11 cellular contexts compared by ENCODE assay signal in the genomic region with DNA sequence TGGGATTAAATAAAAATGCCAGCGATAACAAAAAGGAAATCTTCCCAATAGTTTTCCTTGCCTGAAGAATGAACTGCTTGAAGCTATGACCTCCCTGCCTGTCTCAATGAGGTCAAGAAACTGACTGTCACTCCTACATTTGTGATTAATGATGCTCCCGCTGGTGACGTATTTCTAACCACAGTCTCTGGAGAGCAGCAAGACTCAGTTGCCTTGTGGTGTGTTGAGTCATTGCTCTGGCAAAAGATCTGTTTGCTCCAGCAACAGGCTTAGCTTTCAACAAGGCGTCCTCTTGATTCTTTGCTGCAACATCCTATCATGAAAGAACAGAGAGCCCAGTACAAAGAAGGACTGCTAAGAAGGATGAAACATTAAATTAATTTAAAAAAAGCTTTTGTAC.
DNase-seq lines count a peak whose midpoint lies in the region; ATAC-seq, FAIRE-seq and TF ChIP-seq lines count a peak whose summit lies in the region.
"Had no signal": no experiment of that assay in that cellular context is flagged by ENCODE, and none has a peak within 500 bp of the region (broad histone marks: within the 10 kb centered on the region; RNA-seq: fewer than 3 reads in every experiment).

No MANE protein-coding gene starts in this region.

- ATAC-seq in HepG2 (no peak), GM21360 (IDR thresholded peaks at IDR 0.05; ENCODE audit: unreplicated experiment) (no peak)

- POLR2A ChIA-PET in HepG2 (lab: Yijun Ruan, JAX): no interaction called here

- DNase-seq in AG09319 (ENCODE audit: extremely low read depth, low read depth): peak; percentile 75
- DNase-seq in NB4 (ENCODE audit: low read depth): peak; percentile 81
- peak; percentile 99 for DNase-seq in brain microvascular endothelial cell
- no peak for DNase-seq in HepG2 (ENCODE audit: low spot score)
- no peak for DNase-seq in NCI-H1436 treated with DMSO at 0.1 percent for 48 hours (lab: John Stamatoyannopoulos, UW)
- DNase-seq in HuH-7 (ENCODE audit: low spot score): no peak
- DNase-seq in activated T-cell treated with anti-CD3 and anti-CD28 coated beads, Interleukin-2, amount 50 U/mL, for 1 hour: no peak
- DNase-seq: DMS153, H7 had no signal

- no peaks in the 10 kb centered on the region for H3K4me1 ChIP-seq in HepG2 (ENCODE audit: insufficient read depth, low read length)
- H3K4me1 ChIP-seq: Peyer's patch had no signal

- H3K4me3 ChIP-seq in NB4 (ENCODE audit: low read depth, low read length) (no peak overlapping the region), brain microvascular endothelial cell (ENCODE audit: low read depth, low read length) (no peak overlapping the region), HepG2 (replicated peaks in 1 of 3; ENCODE audit: insufficient read depth in 1 of 3, low read depth in 2 of 3, low read length in 3 of 3) (no peak overlapping the region)
- H3K4me3 ChIP-seq: Peyer's patch had no signal

- FAIRE-seq in HepG2 (lab: Jason Lieb, UNC): no peak

- H3K27ac ChIP-seq in brain microvascular endothelial cell (peak overlapping the region; percentile 98), HepG2 (ENCODE audit: extremely low read length, insufficient read depth, low read length) (no peak overlapping the region)
- H3K27ac ChIP-seq: Peyer's patch had no signal

- in situ Hi-C loops in brain microvascular endothelial cell (cut with HindIII; ENCODE audit: low pct_ligation_motif_present, low sequenced_read_pairs) (no loop called here), HepG2 (cut with HindIII; ENCODE audit: extremely low pct_ligation_motif_present, low pct_unique_long_range_greater_than_20kb) (no loop called here)

- no peak overlapping the region for H3K4me2 ChIP-seq in HepG2 (ENCODE audit: low read depth, low read length)

- H3K36me3 ChIP-seq in brain microvascular endothelial cell (replicated peaks) (no peaks in the 10 kb centered on the region), HepG2 (replicated peaks in 1 of 2; ENCODE audit: control insufficient read depth in 1 of 2, insufficient read depth in 2 of 2, low read length in 2 of 2) (no peaks in the 10 kb centered on the region)
- H3K36me3 ChIP-seq: Peyer's patch had no signal

- no peak overlapping the region for H3K9ac ChIP-seq in HepG2 (ENCODE audit: insufficient read depth, low read depth, low read length)

- TF ChIP-seq EP300 in HepG2 (IDR thresholded peaks at IDR 0.05; ENCODE audit: low read depth in 2 of 2, low read length in 2 of 2) (no peak), HepG2 (CRISPR knock-in tag; IDR thresholded peaks at IDR 0.05; ENCODE audit: borderline replicate concordance) (no peak)

- intact Hi-C loops in HepG2 (cut with micrococcal nuclease; ENCODE audit: unreplicated experiment): no loop called here

- TF ChIP-seq RAD21 in HepG2 (CRISPR knock-in tag; IDR thresholded peaks at IDR 0.05): no peak

- H3K27me3 ChIP-seq in brain microvascular endothelial cell (replicated peaks): no peaks in the 10 kb centered on the region
- no peaks in the 10 kb centered on the region for H3K27me3 ChIP-seq in HepG2 (ENCODE audit: control insufficient read depth in 1 of 2, insufficient read depth in 2 of 2, low read length in 2 of 2)
- H3K27me3 ChIP-seq: Peyer's patch had no signal

- no peak for TF ChIP-seq POLR2A in NB4 (IDR thresholded peaks at IDR 0.05; ENCODE audit: extremely low read depth, insufficient read length)
- no peak for TF ChIP-seq POLR2A in HepG2 (IDR thresholded peaks at IDR 0.05; ENCODE audit: insufficient read depth in 1 of 2, low read depth in 2 of 2, low read length in 2 of 2)

- no TSS peak for BruUV-seq in HepG2 (replicated peaks; lab: Mats Ljungman, UMichigan)

- TF ChIP-seq CTCF in AG09319 (IDR thresholded peaks at IDR 0.05; ENCODE audit: low read depth, low read length): no peak
- no peak for TF ChIP-seq CTCF in NB4 (IDR thresholded peaks at IDR 0.05; ENCODE audit: low read depth, low read length)
- TF ChIP-seq CTCF in brain microvascular endothelial cell (IDR thresholded peaks at IDR 0.05; ENCODE audit: low read depth, low read length, missing control alignments): no peak
- TF ChIP-seq CTCF in HepG2 (CRISPR knock-in tag; IDR thresholded peaks at IDR 0.05): no peak

- 40% methylated on average over 3 of the region's 4 CpGs for WGBS in HepG2 (ENCODE audit: low lambda C conversion rate)

- H2AFZ ChIP-seq in HepG2 (ENCODE audit: low read length): no peak overlapping the region

- H3K9me3 ChIP-seq in HepG2 (ENCODE audit: low read length): no peaks in the 10 kb centered on the region
- H3K9me3 ChIP-seq: Peyer's patch had no signal

- H3K79me2 ChIP-seq in HepG2 (ENCODE audit: insufficient read depth, low read length): no peaks in the 10 kb centered on the region

- CTCF ChIA-PET in HepG2 (lab: Yijun Ruan, JAX; ENCODE audit: low intra/inter-chr PET ratio, low total read pairs): no interaction called here

- H4K20me1 ChIP-seq in HepG2 (ENCODE audit: insufficient read depth, low read length): no peaks in the 10 kb centered on the region

TF ChIP-seq in HepG2, 621 proteins besides CTCF, POLR2A, EP300 and RAD21:
- TF ChIP-seq, protein P1, sequence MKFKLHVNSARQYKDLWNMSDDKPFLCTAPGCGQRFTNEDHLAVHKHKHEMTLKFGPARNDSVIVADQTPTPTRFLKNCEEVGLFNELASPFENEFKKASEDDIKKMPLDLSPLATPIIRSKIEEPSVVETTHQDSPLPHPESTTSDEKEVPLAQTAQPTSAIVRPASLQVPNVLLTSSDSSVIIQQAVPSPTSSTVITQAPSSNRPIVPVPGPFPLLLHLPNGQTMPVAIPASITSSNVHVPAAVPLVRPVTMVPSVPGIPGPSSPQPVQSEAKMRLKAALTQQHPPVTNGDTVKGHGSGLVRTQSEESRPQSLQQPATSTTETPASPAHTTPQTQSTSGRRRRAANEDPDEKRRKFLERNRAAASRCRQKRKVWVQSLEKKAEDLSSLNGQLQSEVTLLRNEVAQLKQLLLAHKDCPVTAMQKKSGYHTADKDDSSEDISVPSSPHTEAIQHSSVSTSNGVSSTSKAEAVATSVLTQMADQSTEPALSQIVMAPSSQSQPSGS (CRISPR knock-in tag; IDR thresholded peaks at IDR 0.05): no peak
- TF ChIP-seq THYN1 (CRISPR knock-in tag; IDR thresholded peaks at IDR 0.05; ENCODE audit: borderline replicate concordance, low read depth) (no peak), PAWR (CRISPR knock-in tag; IDR thresholded peaks at IDR 0.05; ENCODE audit: borderline replicate concordance) (no peak), CREB1 (IDR thresholded peaks at IDR 0.05) (peak; percentile 57), CREB1 (CRISPR knock-in tag; IDR thresholded peaks at IDR 0.05) (no peak), DNMT3B (CRISPR knock-in tag; conservative IDR thresholded peaks at IDR 0.05) (no peak), ZNF563 (CRISPR knock-in tag; IDR thresholded peaks at IDR 0.05) (no peak)
- TF ChIP-seq, protein P2, sequence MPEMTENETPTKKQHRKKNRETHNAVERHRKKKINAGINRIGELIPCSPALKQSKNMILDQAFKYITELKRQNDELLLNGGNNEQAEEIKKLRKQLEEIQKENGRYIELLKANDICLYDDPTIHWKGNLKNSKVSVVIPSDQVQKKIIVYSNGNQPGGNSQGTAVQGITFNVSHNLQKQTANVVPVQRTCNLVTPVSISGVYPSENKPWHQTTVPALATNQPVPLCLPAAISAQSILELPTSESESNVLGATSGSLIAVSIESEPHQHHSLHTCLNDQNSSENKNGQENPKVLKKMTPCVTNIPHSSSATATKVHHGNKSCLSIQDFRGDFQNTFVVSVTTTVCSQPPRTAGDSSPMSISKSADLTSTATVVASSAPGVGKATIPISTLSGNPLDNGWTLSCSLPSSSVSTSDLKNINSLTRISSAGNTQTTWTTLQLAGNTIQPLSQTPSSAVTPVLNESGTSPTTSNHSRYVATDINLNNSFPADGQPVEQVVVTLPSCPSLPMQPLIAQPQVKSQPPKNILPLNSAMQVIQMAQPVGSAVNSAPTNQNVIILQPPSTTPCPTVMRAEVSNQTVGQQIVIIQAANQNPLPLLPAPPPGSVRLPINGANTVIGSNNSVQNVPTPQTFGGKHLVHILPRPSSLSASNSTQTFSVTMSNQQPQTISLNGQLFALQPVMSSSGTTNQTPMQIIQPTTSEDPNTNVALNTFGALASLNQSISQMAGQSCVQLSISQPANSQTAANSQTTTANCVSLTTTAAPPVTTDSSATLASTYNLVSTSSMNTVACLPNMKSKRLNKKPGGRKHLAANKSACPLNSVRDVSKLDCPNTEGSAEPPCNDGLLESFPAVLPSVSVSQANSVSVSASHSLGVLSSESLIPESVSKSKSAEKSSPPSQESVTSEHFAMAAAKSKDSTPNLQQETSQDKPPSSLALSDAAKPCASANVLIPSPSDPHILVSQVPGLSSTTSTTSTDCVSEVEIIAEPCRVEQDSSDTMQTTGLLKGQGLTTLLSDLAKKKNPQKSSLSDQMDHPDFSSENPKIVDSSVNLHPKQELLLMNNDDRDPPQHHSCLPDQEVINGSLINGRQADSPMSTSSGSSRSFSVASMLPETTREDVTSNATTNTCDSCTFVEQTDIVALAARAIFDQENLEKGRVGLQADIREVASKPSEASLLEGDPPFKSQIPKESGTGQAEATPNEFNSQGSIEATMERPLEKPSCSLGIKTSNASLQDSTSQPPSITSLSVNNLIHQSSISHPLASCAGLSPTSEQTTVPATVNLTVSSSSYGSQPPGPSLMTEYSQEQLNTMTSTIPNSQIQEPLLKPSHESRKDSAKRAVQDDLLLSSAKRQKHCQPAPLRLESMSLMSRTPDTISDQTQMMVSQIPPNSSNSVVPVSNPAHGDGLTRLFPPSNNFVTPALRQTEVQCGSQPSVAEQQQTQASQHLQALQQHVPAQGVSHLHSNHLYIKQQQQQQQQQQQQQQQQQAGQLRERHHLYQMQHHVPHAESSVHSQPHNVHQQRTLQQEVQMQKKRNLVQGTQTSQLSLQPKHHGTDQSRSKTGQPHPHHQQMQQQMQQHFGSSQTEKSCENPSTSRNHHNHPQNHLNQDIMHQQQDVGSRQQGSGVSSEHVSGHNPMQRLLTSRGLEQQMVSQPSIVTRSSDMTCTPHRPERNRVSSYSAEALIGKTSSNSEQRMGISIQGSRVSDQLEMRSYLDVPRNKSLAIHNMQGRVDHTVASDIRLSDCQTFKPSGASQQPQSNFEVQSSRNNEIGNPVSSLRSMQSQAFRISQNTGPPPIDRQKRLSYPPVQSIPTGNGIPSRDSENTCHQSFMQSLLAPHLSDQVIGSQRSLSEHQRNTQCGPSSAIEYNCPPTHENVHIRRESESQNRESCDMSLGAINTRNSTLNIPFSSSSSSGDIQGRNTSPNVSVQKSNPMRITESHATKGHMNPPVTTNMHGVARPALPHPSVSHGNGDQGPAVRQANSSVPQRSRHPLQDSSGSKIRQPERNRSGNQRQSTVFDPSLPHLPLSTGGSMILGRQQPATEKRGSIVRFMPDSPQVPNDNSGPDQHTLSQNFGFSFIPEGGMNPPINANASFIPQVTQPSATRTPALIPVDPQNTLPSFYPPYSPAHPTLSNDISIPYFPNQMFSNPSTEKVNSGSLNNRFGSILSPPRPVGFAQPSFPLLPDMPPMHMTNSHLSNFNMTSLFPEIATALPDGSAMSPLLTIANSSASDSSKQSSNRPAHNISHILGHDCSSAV (CRISPR knock-in tag; IDR thresholded peaks at IDR 0.05; ENCODE audit: borderline replicate concordance): no peak

Comparison
In these comparisons a context has a peak if more than half of its experiments do, and no peak if none do; other contexts are left out.
1. DNase-seq: peak in AG09319 (single experiment), NB4 (single experiment) and brain microvascular endothelial cell (single experiment); none in HepG2 (single experiment), NCI-H1436 treated with DMSO at 0.1 percent for 48 hours (single experiment), HuH-7 (single experiment) and activated T-cell treated with anti-CD3 and anti-CD28 coated beads, Interleukin-2, amount 50 U/mL, for 1 hour (single experiment).